ENCODE assay signal across 40 cellular contexts in genomic region chr10:84234508-84234907, GRCh38. TPM values are rescaled to one million over a fixed set of nuclear protein-coding genes. Genes with fewer than 3 reads are reported as not detected.
"Had no signal": no experiment of that assay in that cellular context is flagged by ENCODE, and none has a peak within 500 bp of the region (broad histone marks: within the 10 kb centered on the region; RNA-seq: fewer than 3 reads in every experiment).

No MANE protein-coding gene starts in this region.

- H3K4me3 ChIP-seq: MG63 had no signal

- H3K27ac ChIP-seq: KMS-11 had no signal

- DNase-seq: Karpas-422, Kasumi-1, KBM-7, KG1, MG63, MM.1S, MV-4-11, NCI-H1048, NCI-H1092, NCI-H1092 treated with DMSO at 0.1 percent for 48 hours, NCI-H1105, NCI-H1105 treated with DMSO at 0.1 percent for 48 hours, NCI-H1417, NCI-H1417 treated with DMSO at 0.1 percent for 48 hours, NCI-H1436, NCI-H1436 treated with DMSO at 0.1 percent for 48 hours, NCI-H146, NCI-H1694, NCI-H1694 treated with DMSO at 0.1 percent for 48 hours, NCI-H187, NCI-H187 treated with DMSO at 0.1 percent for 48 hours, NCI-H1930, NCI-H2029, NCI-H2029 treated with DMSO at 0.1 percent for 48 hours, NCI-H2081, NCI-H2081 treated with DMSO at 0.1 percent for 48 hours, NCI-H2107, NCI-H2171, NCI-H2171 treated with DMSO at 0.1 percent for 48 hours, NCI-H226, NCI-H345, NCI-H446 treated with DMSO at 0.1 percent for 48 hours, NCI-H510A, NCI-H510A treated with DMSO at 0.1 percent for 48 hours, NCI-H524 had no signal

RNA-seq across cellular contexts. Expression of gene LRIT1, which starts 6.8 kb away (rescaled TPM):
- total RNA-seq: LHCN-M2, M059J, MCF 10A, NCI-H460 had no signal

RNA-seq across cellular contexts. Expression of gene LRIT2, which starts 9.2 kb away (rescaled TPM):
- total RNA-seq: LHCN-M2, M059J, MCF 10A, NCI-H460 had no signal

RNA-seq across cellular contexts. Expression of gene RGR, which starts 10.3 kb away (rescaled TPM):
- total RNA-seq: LHCN-M2, M059J, MCF 10A, NCI-H460 had no signal

RNA-seq across cellular contexts. Expression of gene CDHR1, which starts 40.2 kb away (rescaled TPM):
- total RNA-seq: LHCN-M2, M059J, MCF 10A had no signal
